Comparison of ENCODE assay signal across 26 cellular contexts in genomic region chr18:69432847-69433246, GRCh38. TPM values are rescaled to one million over a fixed set of nuclear protein-coding genes. Genes with fewer than 3 reads are reported as not detected.
"Had no signal": no experiment of that assay in that cellular context is flagged by ENCODE, and none has a peak within 500 bp of the region (broad histone marks: within the 10 kb centered on the region; RNA-seq: fewer than 3 reads in every experiment).

No MANE protein-coding gene starts in this region.

- ATAC-seq: activated CD4-positive, alpha-beta T cell treated with anti-CD3 and anti-CD28 coated beads for 36 hours; activated naive CD4-positive, alpha-beta T cell treated with anti-CD3 and anti-CD28 coated beads, Interleukin-2, amount 50 U/mL, for 72 hours; activated T-cell treated with anti-CD3 and anti-CD28 coated beads, Interleukin-2, amount 50 U/mL, for 72 hours; esophagus mucosa had no signal

- H3K4me3 ChIP-seq: coronary artery, dorsolateral prefrontal cortex had no signal

- DNase-seq: activated CD4-positive, alpha-beta memory T cell treated with anti-CD3 and anti-CD28 coated beads, Interleukin-2, amount 10 ng/mL, durations not matched to agents 7 days and 5 days; activated CD4-positive, alpha-beta T cell treated with anti-CD3 and anti-CD28 coated beads for 36 hours; activated CD4-positive, alpha-beta T cell treated with anti-CD3 and anti-CD28 coated beads, Interleukin-2, amount 10 ng/mL, durations not matched to agents 24 days and 14 days; activated CD4-positive, CD25-positive, alpha-beta regulatory T cell; activated CD4-positive, CD25-positive, alpha-beta regulatory T cell treated with anti-CD3 and anti-CD28 coated beads, Interleukin-2, amount 50 U/mL, for 72 hours; activated CD8-positive, alpha-beta memory T cell treated with anti-CD3 and anti-CD28 coated beads, Interleukin-2, amount 50 U/mL, for 48 hours; activated gamma-delta T cell; activated naive CD4-positive, alpha-beta T cell; activated naive CD4-positive, alpha-beta T cell treated with anti-CD3 and anti-CD28 coated beads, Interleukin-2, amount 10 ng/mL, durations not matched to agents 7 days and 5 days; activated naive CD8-positive, alpha-beta T cell treated with anti-CD3 and anti-CD28 coated beads, Interleukin-2, amount 10 ng/mL, durations not matched to agents 7 days and 5 days; activated T-cell treated with anti-CD3 and anti-CD28 coated beads for 4 hours; activated T-cell treated with anti-CD3 and anti-CD28 coated beads, Interleukin-2, amount 50 U/mL, for 24 hours; activated T-cell treated with anti-CD3 and anti-CD28 coated beads, Interleukin-2, amount 50 U/mL, for 72 hours; amniotic stem cell; anterior cingulate cortex; brain microvascular endothelial cell; dorsolateral prefrontal cortex; effector memory CD4-positive, alpha-beta T cell; endodermal cell; foreskin fibroblast; head of caudate nucleus; T-helper 2 cell had no signal

- H3K27ac ChIP-seq: brain microvascular endothelial cell, coronary artery, dorsolateral prefrontal cortex had no signal

- H3K36me3 ChIP-seq: brain microvascular endothelial cell had no signal

RNA-seq across cellular contexts. Expression of gene DOK6, which starts 32.2 kb away (rescaled TPM):
- total RNA-seq: activated CD4-positive, alpha-beta memory T cell treated with anti-CD3 and anti-CD28 coated beads, Interleukin-2, amount 10 ng/mL, durations not matched to agents 7 days and 5 days; activated CD4-positive, alpha-beta T cell treated with anti-CD3 and anti-CD28 coated beads for 36 hours; activated CD4-positive, alpha-beta T cell treated with anti-CD3 and anti-CD28 coated beads, Interleukin-2, amount 10 ng/mL, durations not matched to agents 24 days and 14 days; activated naive CD4-positive, alpha-beta T cell treated with anti-CD3 and anti-CD28 coated beads, Interleukin-2, amount 50 U/mL, for 72 hours; activated naive CD8-positive, alpha-beta T cell treated with anti-CD3 and anti-CD28 coated beads, Interleukin-2, amount 10 ng/mL, durations not matched to agents 7 days and 5 days; activated T-cell treated with anti-CD3 and anti-CD28 coated beads, Interleukin-2, amount 50 U/mL, for 72 hours; bronchial epithelial cell had no signal
